21 cellular contexts compared by ENCODE assay signal in the genomic region with DNA sequence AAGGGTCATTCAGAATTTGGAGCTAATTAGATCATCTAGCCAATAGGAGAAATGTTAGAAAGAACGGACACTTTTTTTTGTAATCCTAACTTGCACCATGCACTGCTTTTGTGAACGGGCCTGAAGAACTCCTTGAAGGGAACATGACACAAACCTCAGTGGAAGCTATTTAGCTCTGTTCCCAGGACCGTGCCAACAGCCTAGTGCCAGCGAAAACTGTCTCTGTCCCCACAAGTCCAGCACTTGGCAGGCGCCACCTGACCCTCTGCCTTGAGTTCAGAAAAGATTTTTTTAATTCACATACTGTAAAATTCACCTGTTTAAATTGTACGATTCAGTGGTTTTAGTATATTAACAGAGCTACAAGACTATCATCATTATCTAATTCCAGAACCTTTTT. TPM values are rescaled to one million over a fixed set of nuclear protein-coding genes. Genes with fewer than 3 reads are reported as not detected.
DNase-seq lines count a peak whose midpoint lies in the region; ATAC-seq and TF ChIP-seq lines count a peak whose summit lies in the region.
"Had no signal": no experiment of that assay in that cellular context is flagged by ENCODE, and none has a peak within 500 bp of the region (broad histone marks: within the 10 kb centered on the region; RNA-seq: fewer than 3 reads in every experiment).

No MANE protein-coding gene starts in this region.

- H3K27ac ChIP-seq in heart left ventricle, result no peak overlapping the region
- no peak overlapping the region for H3K27ac ChIP-seq in stomach
- H3K27ac ChIP-seq: HL-60, KMS-11, SJSA1 had no signal

- peak; percentile 77 to 90 (median 86) for ATAC-seq in heart left ventricle
- ATAC-seq in HG02970 (IDR thresholded peaks at IDR 0.05; ENCODE audit: low FRiP score, unreplicated experiment), result no peak
- ATAC-seq: PC-3 had no signal

- H3K4me3 ChIP-seq in heart left ventricle (no peak overlapping the region), stomach (no peak overlapping the region)
- H3K4me3 ChIP-seq: SJSA1 had no signal

- no peak for TF ChIP-seq EP300 in stomach (IDR thresholded peaks at IDR 0.05)

- no peaks in the 10 kb centered on the region for H3K27me3 ChIP-seq in heart left ventricle
- peaks cover 0 to 7% (median 0%) of the 10 kb centered on the region in 3 donors for H3K27me3 ChIP-seq in stomach

- intact Hi-C loops in heart left ventricle (cut with DNase I), result loop anchor here in 1 of 10 donors (10.0 kb wide), 1 partner anchor 432 kb away; no protein-coding TSS in a partner anchor
- intact Hi-C loops in stomach (cut with DNase I; ENCODE audit: low total_unique reads), result no loop called here

- no peak for TF ChIP-seq POLR2A in heart left ventricle (IDR thresholded peaks at IDR 0.05)
- no peak for TF ChIP-seq POLR2A in stomach (IDR thresholded peaks at IDR 0.05)

- H3K4me1 ChIP-seq in heart left ventricle (peaks cover 0 to 10% (median 0%) of the 10 kb centered on the region in 12 donors), stomach (no peaks in the 10 kb centered on the region)
- H3K4me1 ChIP-seq: SJSA1 had no signal

- H3K9me3 ChIP-seq in heart left ventricle (no peaks in the 10 kb centered on the region), stomach (no peaks in the 10 kb centered on the region)
- H3K9me3 ChIP-seq: SJSA1 had no signal

- H3K36me3 ChIP-seq in heart left ventricle, result no peaks in the 10 kb centered on the region
- H3K36me3 ChIP-seq in stomach, result no peaks in the 10 kb centered on the region
- H3K36me3 ChIP-seq: SJSA1 had no signal

- 71 to 81% (median 73%) methylated on average over 6 of the region's 6 CpGs for WGBS in heart left ventricle, 4 donors
- WGBS in stomach, 5 donors, result 70 to 89% (median 79%) methylated on average over 6 of the region's 6 CpGs

- DNase-seq in cerebellar cortex (ENCODE audit: low spot score) (peak; percentile 40), heart left ventricle (peak in 2 of 5 donors; percentile 44 to 69), midbrain (lab: John Stamatoyannopoulos, UW) (peak; percentile 12), superior temporal gyrus (ENCODE audit: extremely low spot score) (peak; percentile 55), HCEC 1CT (no peak), stomach (no peak)
- DNase-seq in activated CD4-positive, alpha-beta T cell treated with anti-CD3 and anti-CD28 coated beads, Interleukin-2, amount 50 U/mL, for 1 hour, result no peak
- DNase-seq: DMS79, HFFc6, NCI-H1417 treated with DMSO at 0.1 percent for 48 hours, NCI-H187 treated with DMSO at 0.1 percent for 48 hours, NCI-H226, NCI-H524, PC-3, RPMI8226 had no signal

- TF ChIP-seq CTCF in heart left ventricle (IDR thresholded peaks at IDR 0.05), result no peak
- no peak for TF ChIP-seq CTCF in stomach (IDR thresholded peaks at IDR 0.05)

RNA-seq across cellular contexts. Expression of gene KCNA5, which starts 31.3 kb away (rescaled TPM):
- total RNA-seq in heart left ventricle (1 to 10 TPM in 8 of 9 donors, under 1 TPM in 1; 0.84 to 4.4 (median 2.5) TPM), stomach (1 to 10 TPM in 3 of 5 donors, under 1 TPM in 1, not detected in 1; 0.58 to 6.5 (median 4.0) TPM)
- polyA plus RNA-seq in heart left ventricle (1 to 10 TPM; 1.7 to 1.8 TPM), stomach (1 to 10 TPM in 1 of 3 donors, not detected in 2; 3.5 TPM)
- total RNA-seq: A673, HFFc6, HT1080, PC-3, SJSA1 had no signal

Comparison
In these comparisons a context has a peak if more than half of its experiments do, and no peak if none do; other contexts are left out.
1. DNase-seq: peak in cerebellar cortex (single experiment), midbrain (single experiment) and superior temporal gyrus (single experiment); none in activated CD4-positive, alpha-beta T cell treated with anti-CD3 and anti-CD28 coated beads, Interleukin-2, amount 50 U/mL, for 1 hour (single experiment), HCEC 1CT (single experiment) and stomach (single experiment).